In the genomic region with DNA sequence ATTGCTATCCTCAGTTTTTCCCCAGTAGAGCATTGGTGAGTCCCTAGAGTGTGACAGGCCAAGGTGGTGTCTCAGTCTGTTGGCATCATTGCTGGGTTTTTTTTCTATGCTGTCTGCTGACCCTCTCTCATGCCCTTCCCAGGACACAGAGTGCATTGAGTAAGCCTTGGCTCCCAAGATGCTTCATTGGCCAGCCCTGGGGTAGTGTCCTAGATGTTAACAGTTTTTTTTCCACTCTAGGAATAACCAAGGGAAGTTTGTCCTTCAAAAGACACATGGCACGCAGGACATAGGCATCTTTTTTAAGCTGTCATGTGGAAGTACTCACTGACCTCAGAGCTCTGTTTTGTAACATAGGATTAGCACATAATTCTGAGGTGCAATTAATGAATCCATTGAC, we compare ENCODE assay signal across 28 cellular contexts. TPM values are rescaled to one million over a fixed set of nuclear protein-coding genes. Genes with fewer than 3 reads are reported as not detected.
"Had no signal": no experiment of that assay in that cellular context is flagged by ENCODE, and none has a peak within 500 bp of the region (broad histone marks: within the 10 kb centered on the region; RNA-seq: fewer than 3 reads in every experiment).

No MANE protein-coding gene starts in this region.

- H3K27me3 Mint-ChIP-seq: brain; memory B cell; stimulated activated memory B cell treated with anti-CD40 and anti-IgM and Interleukin-4, amounts not matched to agents 10 μg/mL and 1 μg/mL and 100 μg/mL, for 72 hours; T-helper 17 cell had no signal

- ATAC-seq: activated naive CD4-positive, alpha-beta T cell treated with anti-CD3 and anti-CD28 coated beads, Interleukin-2, amount 50 U/mL, for 72 hours; activated T-cell treated with anti-CD3 and anti-CD28 coated beads, Interleukin-2, amount 50 U/mL, for 72 hours; naive thymus-derived CD8-positive, alpha-beta T cell; SK-N-SH treated with all-trans-retinoic acid at 6 μM for 48 hours; stimulated activated memory B cell treated with anti-CD40 and anti-IgM and Interleukin-4, amounts not matched to agents 10 μg/mL and 1 μg/mL and 100 μg/mL, for 72 hours; T-helper 17 cell; WTC11 had no signal

- H3K9me3 Mint-ChIP-seq: neural progenitor cell had no signal

- H3K9ac ChIP-seq: neural progenitor cell, parathyroid adenoma had no signal

- H3K4me1 Mint-ChIP-seq: memory B cell; naive thymus-derived CD8-positive, alpha-beta T cell; neural progenitor cell; stimulated activated memory B cell treated with anti-CD40 and anti-IgM and Interleukin-4, amounts not matched to agents 10 μg/mL and 1 μg/mL and 100 μg/mL, for 72 hours; T-helper 17 cell; WTC11 had no signal

- H3K4me3 ChIP-seq: neural progenitor cell, smooth muscle cell, stomach, suprapubic skin, tibial artery had no signal

- H3K4me3 Mint-ChIP-seq: activated T-cell treated with anti-CD3 and anti-CD28 coated beads, Interleukin-2, amount 50 U/mL, for 72 hours; brain; memory B cell; naive thymus-derived CD8-positive, alpha-beta T cell; neural progenitor cell; stimulated activated memory B cell treated with anti-CD40 and anti-IgM and Interleukin-4, amounts not matched to agents 10 μg/mL and 1 μg/mL and 100 μg/mL, for 72 hours; T-helper 17 cell; WTC11 had no signal

- H3K27ac ChIP-seq: neural progenitor cell, parathyroid adenoma, suprapubic skin, tibial artery had no signal

- H3K4me1 ChIP-seq: parathyroid adenoma, suprapubic skin had no signal

- H3K27me3 ChIP-seq: neural progenitor cell, stomach, suprapubic skin, tibial artery had no signal

- H3K9me3 ChIP-seq: stomach had no signal

- H3K36me3 Mint-ChIP-seq: activated naive CD4-positive, alpha-beta T cell treated with anti-CD3 and anti-CD28 coated beads, Interleukin-2, amount 50 U/mL, for 72 hours; brain; memory B cell; neural progenitor cell; stimulated activated memory B cell treated with anti-CD40 and anti-IgM and Interleukin-4, amounts not matched to agents 10 μg/mL and 1 μg/mL and 100 μg/mL, for 72 hours; WTC11 had no signal

- DNase-seq: activated CD4-positive, alpha-beta T cell treated with anti-CD3 and anti-CD28 coated beads for 1 hour; activated CD4-positive, alpha-beta T cell treated with anti-CD3 and anti-CD28 coated beads, Interleukin-2, amount 50 U/mL, for 4 hours; activated naive CD4-positive, alpha-beta T cell; activated T-cell treated with anti-CD3 and anti-CD28 coated beads for 4 hours; activated T-cell treated with anti-CD3 and anti-CD28 coated beads, Interleukin-2, amount 50 U/mL, for 72 hours; central memory CD4-positive, alpha-beta T cell; foreskin fibroblast; naive thymus-derived CD8-positive, alpha-beta T cell; occipital lobe; stimulated activated CD4-positive, alpha-beta T cell treated with anti-CD3 and anti-CD28 coated beads, Interleukin-1b, Interleukin-23, amount 100 ng/mL, for 48 hours; stimulated activated CD4-positive, alpha-beta T cell treated with anti-CD3 and anti-CD28 coated beads, Interleukin-4, amount 100 ng/mL, for 4 hours; stimulated activated CD8-positive, alpha-beta memory T cell treated with anti-CD3 and anti-CD28 coated beads, Interleukin-4, amount 100 ng/mL, for 48 hours; stomach; T-helper 17 cell; T1000 had no signal

- H3K27ac Mint-ChIP-seq: activated naive CD4-positive, alpha-beta T cell treated with anti-CD3 and anti-CD28 coated beads, Interleukin-2, amount 50 U/mL, for 72 hours; activated T-cell treated with anti-CD3 and anti-CD28 coated beads, Interleukin-2, amount 50 U/mL, for 72 hours; brain; memory B cell; naive thymus-derived CD8-positive, alpha-beta T cell; neural progenitor cell; stimulated activated memory B cell treated with anti-CD40 and anti-IgM and Interleukin-4, amounts not matched to agents 10 μg/mL and 1 μg/mL and 100 μg/mL, for 72 hours; T-helper 17 cell; WTC11 had no signal

- H3K36me3 ChIP-seq: neural progenitor cell, stomach, suprapubic skin, tibial artery had no signal

RNA-seq across cellular contexts. Expression of gene ADAMTSL3, which starts 19.5 kb away (rescaled TPM):
- total RNA-seq: activated naive CD4-positive, alpha-beta T cell treated with anti-CD3 and anti-CD28 coated beads, Interleukin-2, amount 50 U/mL, for 72 hours; endothelial cell of umbilical vein; naive thymus-derived CD8-positive, alpha-beta T cell; pulmonary artery endothelial cell; T-helper 17 cell had no signal
- polyA plus RNA-seq: endothelial cell of umbilical vein; naive thymus-derived CD8-positive, alpha-beta T cell had no signal
